ENCODE assay signal across 16 cellular contexts in genomic region chr1:162755306-162755705, GRCh38.
"Had no signal": no experiment of that assay in that cellular context is flagged by ENCODE, and none has a peak within 500 bp of the region (broad histone marks: within the 10 kb centered on the region; RNA-seq: fewer than 3 reads in every experiment).

No MANE protein-coding gene starts in this region.

- H3K4me1 ChIP-seq: prostate gland had no signal

- H3K27me3 ChIP-seq: brain microvascular endothelial cell, esophagus muscularis mucosa had no signal

- H3K4me3 ChIP-seq: esophagus muscularis mucosa, mucosa of descending colon, prostate gland had no signal

- H3K9me3 ChIP-seq: esophagus muscularis mucosa, mucosa of descending colon, prostate gland had no signal

- H3K27ac ChIP-seq: brain microvascular endothelial cell, prostate gland had no signal

- DNase-seq: activated CD4-positive, alpha-beta T cell treated with anti-CD3 and anti-CD28 coated beads, Interleukin-2, amount 50 U/mL, for 4 hours; activated effector memory CD4-positive, alpha-beta T cell treated with Interleukin-2 at 50 U/mL for 16 hours; activated T-cell treated with anti-CD3 and anti-CD28 coated beads, Interleukin-2, amount 50 U/mL, for 24 hours; amniotic stem cell; brain microvascular endothelial cell; islet precursor cell; mammary epithelial cell; mucosa of descending colon; naive thymus-derived CD8-positive, alpha-beta T cell; nucleus accumbens; stimulated activated CD4-positive, alpha-beta T cell treated with anti-CD3 and anti-CD28 coated beads, Interleukin-2, amount 100 ng/mL, for 24 hours; stimulated activated naive CD4-positive, alpha-beta T cell treated with Interleukin-2 at 50 U/mL for 16 hours; T-helper 17 cell; trophoblast cell had no signal

- H3K36me3 ChIP-seq: prostate gland had no signal
